ENCODE assay signal across 8 cellular contexts in the genomic region with DNA sequence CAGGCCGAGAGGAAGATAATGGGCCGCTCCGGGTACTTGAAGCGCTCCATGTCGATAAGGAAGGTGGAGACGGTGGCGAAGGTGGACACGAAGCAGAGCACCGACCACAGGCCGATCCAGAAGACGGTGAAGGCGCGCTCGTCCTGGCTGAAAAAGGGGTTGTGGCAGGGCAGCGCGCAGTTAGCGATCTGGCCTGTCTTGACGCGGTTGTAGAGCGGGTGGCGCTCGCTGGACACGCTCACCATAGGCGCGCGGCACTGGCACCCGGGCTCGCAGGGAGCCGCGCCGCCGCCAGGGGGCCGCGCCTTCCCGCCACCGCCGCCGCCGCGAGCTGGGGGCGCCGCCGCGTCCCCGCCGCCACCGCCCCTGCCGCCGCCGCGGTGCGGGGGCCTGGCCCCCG. TPM values are rescaled to one million over a fixed set of nuclear protein-coding genes. Genes with fewer than 3 reads are reported as not detected.
DNase-seq lines count a peak whose midpoint lies in the region; ATAC-seq and TF ChIP-seq lines count a peak whose summit lies in the region.

No MANE protein-coding gene starts in this region.

- intact Hi-C loops in right cardiac atrium (cut with DNase I) = loop anchor here in 2 of 4 donors (5.0 to 10.0 kb wide), 3 partner anchors 114 to 282 kb away; no protein-coding TSS in a partner anchor

- ATAC-seq in activated CD4-positive, CD25-positive, alpha-beta regulatory T cell treated with anti-CD3 and anti-CD28 coated beads, Interleukin-2, amount 50 U/mL, for 24 hours = peak; percentile 34 to 40
- ATAC-seq in HG02678 (IDR thresholded peaks at IDR 0.05; ENCODE audit: unreplicated experiment) = peak; percentile 36
- peak; percentile 13 to 19 for ATAC-seq in right cardiac atrium

- no peaks in the 10 kb centered on the region for H3K9me3 ChIP-seq in right cardiac atrium (ENCODE audit: control insufficient read depth, low read length)

- no peaks in the 10 kb centered on the region for H3K9me3 Mint-ChIP-seq in progenitor cell of endocrine pancreas (ENCODE audit: low read depth)

- H3K36me3 Mint-ChIP-seq in progenitor cell of endocrine pancreas (ENCODE audit: insufficient read depth) = peaks cover 1% of the 10 kb centered on the region

- H3K27ac ChIP-seq in right cardiac atrium (ENCODE audit: low read length) = peak overlapping the region; percentile 67

- peak overlapping the region; percentile 73 for H3K4me3 ChIP-seq in right cardiac atrium (ENCODE audit: low read length)

- no peaks in the 10 kb centered on the region for H3K27me3 ChIP-seq in right cardiac atrium (ENCODE audit: control insufficient read depth, insufficient read depth)

- H3K4me1 Mint-ChIP-seq in progenitor cell of endocrine pancreas (ENCODE audit: low read depth) = peaks cover 43% of the 10 kb centered on the region

- DNase-seq in activated CD4-positive, CD25-positive, alpha-beta regulatory T cell (lab: John Stamatoyannopoulos, UW) = no peak
- DNase-seq in NCI-H774 (lab: John Stamatoyannopoulos, UW) (peak; percentile 62), anterior cingulate cortex (lab: John Stamatoyannopoulos, UW) (peak in 42 of 58 donors; percentile 6 to 70 (median 40)), right cardiac atrium (peak; percentile 77 to 92 (median 88)), progenitor cell of endocrine pancreas (ENCODE audit: low spot score, unreplicated experiment) (peak; percentile 62), SIG-M5 treated with dmso at 0.1 percent for 504 hours (lab: John Stamatoyannopoulos, UW; ENCODE audit: unreplicated experiment) (no peak)

- H3K27ac Mint-ChIP-seq in progenitor cell of endocrine pancreas = peak overlapping the region; percentile 91

- H3K4me3 Mint-ChIP-seq in progenitor cell of endocrine pancreas (ENCODE audit: low read depth) = peak overlapping the region; percentile 87

- H3K27me3 Mint-ChIP-seq in progenitor cell of endocrine pancreas = peaks cover 19% of the 10 kb centered on the region

- TF ChIP-seq CTCF in progenitor cell of endocrine pancreas (IDR thresholded peaks at IDR 0.05; ENCODE audit: unreplicated experiment) = peak; percentile 56

- H3K4me1 ChIP-seq in right cardiac atrium (ENCODE audit: control insufficient read depth, insufficient read depth, low read length) = no peaks in the 10 kb centered on the region

- WGBS in right cardiac atrium = under 1% methylated on average over 52 of the region's 53 CpGs

RNA-seq across cellular contexts. Expression of gene FZD8, which starts 1.6 kb away (rescaled TPM):
- total RNA-seq in right cardiac atrium (10 to 100 TPM; 13.2 to 21.6 (median 17.4) TPM), progenitor cell of endocrine pancreas (27.4 TPM in 2 replicates)
- polyA plus RNA-seq in right cardiac atrium = 5.7 TPM

RNA-seq across cellular contexts. Expression of gene GJD4, which starts 35.3 kb away (rescaled TPM):
- not detected for total RNA-seq in right cardiac atrium
- not detected for polyA plus RNA-seq in right cardiac atrium
- total RNA-seq in progenitor cell of endocrine pancreas = 0.24 TPM in 1 of 2 replicates, not detected in the other

Comparison
In these comparisons a context has a peak if more than half of its experiments do, and no peak if none do; other contexts are left out.
1. DNase-seq: peak in NCI-H774 (single experiment), anterior cingulate cortex (42 of 58), right cardiac atrium (3 of 3) and progenitor cell of endocrine pancreas (single experiment); none in activated CD4-positive, CD25-positive, alpha-beta regulatory T cell (0 of 4) and SIG-M5 treated with dmso at 0.1 percent for 504 hours (single experiment).
2. Peak in every context shown above with its lines, with median percentiles within 50 percentile points of each other: ATAC-seq.